Comparison of ENCODE assay signal across 9 cellular contexts in the genomic region with DNA sequence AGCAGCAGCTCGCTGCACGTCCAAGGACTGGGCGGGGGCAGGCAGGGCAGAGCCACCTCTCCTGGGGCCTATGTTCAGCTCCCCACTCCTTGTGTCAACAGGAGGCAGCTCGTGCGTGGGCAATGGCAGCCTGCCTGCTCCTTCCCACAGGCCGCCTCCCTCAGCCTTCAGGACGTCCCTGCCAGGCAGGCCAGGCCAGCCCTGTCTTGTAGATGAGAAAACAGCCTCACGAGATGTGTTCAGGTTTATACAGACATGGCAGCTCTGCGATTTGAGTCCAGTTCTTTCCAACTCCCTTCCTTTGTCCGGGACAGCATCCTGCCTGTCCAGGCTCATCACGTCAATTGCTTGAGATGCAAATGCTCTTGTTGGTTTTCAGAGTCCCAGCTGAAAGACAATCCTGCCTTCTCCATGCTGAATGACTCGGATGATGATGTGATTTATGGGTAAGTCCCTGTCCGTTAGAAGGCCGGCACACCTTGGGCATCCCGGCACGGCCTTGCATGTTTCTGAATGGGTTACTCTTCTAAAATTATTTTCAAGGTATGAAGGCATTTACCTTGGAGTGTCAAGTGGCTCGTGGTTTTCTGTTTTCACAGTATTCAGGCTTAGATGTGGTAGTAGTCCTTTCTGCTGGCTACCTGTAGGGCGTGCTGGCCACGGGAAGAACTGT. TPM values are rescaled to one million over a fixed set of nuclear protein-coding genes. Genes with fewer than 3 reads are reported as not detected.
DNase-seq lines count a peak whose midpoint lies in the region; TF ChIP-seq lines count a peak whose summit lies in the region.
"Had no signal": no experiment of that assay in that cellular context is flagged by ENCODE, and none has a peak within 500 bp of the region (broad histone marks: within the 10 kb centered on the region; RNA-seq: fewer than 3 reads in every experiment).

No MANE protein-coding gene starts in this region.

- DNase-seq in HT-29 (ENCODE audit: low spot score) (peak; percentile 29), adipocyte (ENCODE audit: low read depth) (no peak), right atrium auricular region (ENCODE audit: low spot score) (peak; percentile 80), HK-2 (ENCODE audit: unreplicated experiment) (no peak), NCI-H187 (lab: John Stamatoyannopoulos, UW) (no peak), GM13977 (ENCODE audit: low spot score) (no peak)
- DNase-seq in stimulated activated naive CD4-positive, alpha-beta T cell (lab: John Stamatoyannopoulos, UW), result no peak
- DNase-seq: T-helper 9 cell had no signal

- H3K4me1 ChIP-seq in adipocyte (ENCODE audit: control insufficient read depth, insufficient read depth, low read length) (peaks cover 32% of the 10 kb centered on the region), right atrium auricular region (peaks cover 0 to 48% of the 10 kb centered on the region in 2 donors), skeletal muscle satellite cell (ENCODE audit: control insufficient read depth, insufficient read depth, low read length) (peaks cover 22% of the 10 kb centered on the region)

- H3K9me3 ChIP-seq in adipocyte (ENCODE audit: control insufficient read depth, low read length) (no peaks in the 10 kb centered on the region), right atrium auricular region (no peaks in the 10 kb centered on the region), skeletal muscle satellite cell (replicated peaks; ENCODE audit: low read length) (no peaks in the 10 kb centered on the region)

- in situ Hi-C loops in GM13977 (cut with MboI; ENCODE audit: low pct_unique_long_range_greater_than_20kb, low sequenced_read_pairs, unreplicated experiment), result no loop called here

- H3K4me3 ChIP-seq in adipocyte (ENCODE audit: low read length) (peak overlapping the region; percentile 64), right atrium auricular region (no peak overlapping the region), skeletal muscle satellite cell (ENCODE audit: low read length) (no peak overlapping the region)

- peak overlapping the region; percentile 77 to 86 for H3K27ac ChIP-seq in right atrium auricular region

- H3K9ac ChIP-seq in adipocyte (ENCODE audit: low read length) (peak overlapping the region; percentile 70), skeletal muscle satellite cell (ENCODE audit: low read depth, low read length) (peak overlapping the region; percentile 44)

- H3K36me3 ChIP-seq in adipocyte (ENCODE audit: control insufficient read depth, insufficient read depth, low read length, severe bottlenecking), result peaks cover 62% of the 10 kb centered on the region
- peaks cover 20% of the 10 kb centered on the region for H3K36me3 ChIP-seq in right atrium auricular region
- H3K36me3 ChIP-seq in skeletal muscle satellite cell (ENCODE audit: insufficient read depth, low read length), result peaks cover 57% of the 10 kb centered on the region

- H3K4me2 ChIP-seq in skeletal muscle satellite cell (ENCODE audit: low read length), result peak overlapping the region; percentile 45

- H3K27me3 ChIP-seq in adipocyte (replicated peaks; ENCODE audit: control insufficient read depth, insufficient read depth, low read length), result no peaks in the 10 kb centered on the region
- no peaks in the 10 kb centered on the region for H3K27me3 ChIP-seq in right atrium auricular region
- H3K27me3 ChIP-seq in skeletal muscle satellite cell (ENCODE audit: control insufficient read depth, insufficient read depth, low read length), result no peaks in the 10 kb centered on the region

- TF ChIP-seq CTCF in right atrium auricular region (IDR thresholded peaks at IDR 0.05) (no peak), GM13977 (IDR thresholded peaks at IDR 0.05; ENCODE audit: extremely low read depth, insufficient read depth, missing control alignments) (no peak)

RNA-seq across cellular contexts. Expression of a gene that starts 13.5 kb away (rescaled TPM):
- 37.5 and 54.7 TPM in 2 replicates for total RNA-seq in HT-29 (2014; rRNA removed; shearing (Covaris generic))
- total RNA-seq in right atrium auricular region, result 10 to 100 TPM; 57.3 to 91.5 TPM
- 66.9 and 70.3 TPM in 2 replicates for total RNA-seq in skeletal muscle satellite cell (2012; rRNA removed)

RNA-seq across cellular contexts. Expression of a gene that starts 18.8 kb away (rescaled TPM):
- total RNA-seq in HT-29 (2014; rRNA removed; shearing (Covaris generic)), result 0.41 and 0.94 TPM in 2 replicates
- total RNA-seq in right atrium auricular region, result 1 to 10 TPM; 4.2 to 5.6 TPM
- 3.0 and 4.2 TPM in 2 replicates for total RNA-seq in skeletal muscle satellite cell (2012; rRNA removed)

Comparison
In these comparisons a context has a peak if more than half of its experiments do, and no peak if none do; other contexts are left out.
1. DNase-seq: peak in HT-29 (single experiment) and right atrium auricular region (single experiment); none in adipocyte (single experiment), HK-2 (single experiment), NCI-H187 (0 of 2), GM13977 (single experiment) and stimulated activated naive CD4-positive, alpha-beta T cell (0 of 6).